Comparison of ENCODE assay signal across 3 cellular contexts in the genomic region with DNA sequence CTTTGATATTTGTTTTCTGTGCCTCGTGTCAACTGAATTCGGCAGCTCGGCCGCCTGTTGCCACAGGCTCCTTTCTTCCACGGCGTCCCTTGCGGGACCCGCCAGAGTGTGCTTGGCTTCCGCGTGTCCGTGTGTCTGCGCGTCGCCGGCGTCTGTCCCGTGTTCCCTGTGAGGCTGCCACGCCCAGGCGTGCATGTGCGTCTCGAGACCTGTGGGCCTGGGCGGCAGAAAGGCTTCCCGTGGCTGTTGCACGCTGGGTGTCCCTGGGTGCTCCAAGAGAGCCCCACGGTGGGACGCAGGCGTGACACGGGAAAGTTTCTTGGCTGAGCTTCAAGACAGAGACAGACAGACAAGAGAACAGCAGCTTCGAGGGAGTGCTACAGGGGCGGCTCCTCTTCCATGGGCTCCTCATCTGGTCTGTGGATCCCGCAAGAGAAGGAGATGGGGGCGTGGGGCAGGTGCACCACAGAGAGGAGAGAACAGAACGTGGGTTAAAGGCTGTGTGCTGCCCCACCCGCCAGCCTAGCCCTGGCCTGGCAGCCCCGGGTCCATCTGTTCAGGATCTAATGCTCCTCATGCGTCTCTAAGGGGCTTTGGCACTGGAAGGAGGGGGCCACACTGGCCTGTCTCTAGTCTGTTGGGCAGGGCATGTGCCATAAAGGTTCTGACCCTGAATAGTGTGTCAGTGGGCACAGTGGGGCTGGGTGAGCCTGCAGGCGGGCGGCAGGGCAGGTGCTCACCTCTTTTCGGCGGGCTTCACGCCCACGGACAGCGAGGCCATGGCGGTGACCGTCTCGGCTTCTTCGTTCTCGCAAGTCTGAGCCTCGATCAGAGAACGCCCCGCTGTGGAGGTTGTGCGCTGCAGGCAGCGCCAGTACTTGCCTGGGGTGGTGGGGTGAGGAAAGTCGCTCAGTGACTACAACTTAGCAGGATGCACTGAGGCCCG.
TF ChIP-seq lines count a peak whose summit lies in the region.

No MANE protein-coding gene starts in this region.

TF ChIP-seq in SK-N-SH, 30 proteins besides CTCF, POLR2A, EP300 and RAD21 (continued from another document):
- TF ChIP-seq RXRA (IDR thresholded peaks at IDR 0.05; ENCODE audit: borderline replicate concordance, low read depth): no peak
- TF ChIP-seq EZH2phosphoT487 (IDR thresholded peaks at IDR 0.05; ENCODE audit: borderline replicate concordance, low read depth): no peak

TF ChIP-seq in SK-N-SH treated with all-trans-retinoic acid at 6 μM for 48 hours, 23 proteins besides CTCF, POLR2A, EP300 and RAD21 (continued from another document):
- no peak for TF ChIP-seq ZC3H10 (CRISPR knock-in tag; IDR thresholded peaks at IDR 0.05)
- no peak for TF ChIP-seq ZNF565 (CRISPR knock-in tag; conservative IDR thresholded peaks at IDR 0.05; ENCODE audit: low read depth)

TF ChIP-seq in HCT116, 20 proteins besides CTCF, POLR2A, EP300 and RAD21:
- TF ChIP-seq JUND (IDR thresholded peaks at IDR 0.05) (no peak), ZFX (IDR thresholded peaks at IDR 0.05) (no peak), FOSL1 (IDR thresholded peaks at IDR 0.05; ENCODE audit: low read depth) (no peak), ELF1 (IDR thresholded peaks at IDR 0.05; ENCODE audit: borderline replicate concordance, low read depth) (no peak), POLR2AphosphoS5 (IDR thresholded peaks at IDR 0.05; ENCODE audit: low read depth, low read length) (no peak), SIN3A (IDR thresholded peaks at IDR 0.05; ENCODE audit: low read depth) (no peak), REST (IDR thresholded peaks at IDR 0.05; ENCODE audit: low read depth) (no peak), CBX3 (IDR thresholded peaks at IDR 0.05; ENCODE audit: low read depth) (no peak), SRF (IDR thresholded peaks at IDR 0.05; ENCODE audit: low read depth) (no peak)
- TF ChIP-seq, protein P1, sequence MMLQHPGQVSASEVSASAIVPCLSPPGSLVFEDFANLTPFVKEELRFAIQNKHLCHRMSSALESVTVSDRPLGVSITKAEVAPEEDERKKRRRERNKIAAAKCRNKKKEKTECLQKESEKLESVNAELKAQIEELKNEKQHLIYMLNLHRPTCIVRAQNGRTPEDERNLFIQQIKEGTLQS (IDR thresholded peaks at IDR 0.05): no peak
